Comparison of ENCODE assay signal across 8 cellular contexts in the genomic region with DNA sequence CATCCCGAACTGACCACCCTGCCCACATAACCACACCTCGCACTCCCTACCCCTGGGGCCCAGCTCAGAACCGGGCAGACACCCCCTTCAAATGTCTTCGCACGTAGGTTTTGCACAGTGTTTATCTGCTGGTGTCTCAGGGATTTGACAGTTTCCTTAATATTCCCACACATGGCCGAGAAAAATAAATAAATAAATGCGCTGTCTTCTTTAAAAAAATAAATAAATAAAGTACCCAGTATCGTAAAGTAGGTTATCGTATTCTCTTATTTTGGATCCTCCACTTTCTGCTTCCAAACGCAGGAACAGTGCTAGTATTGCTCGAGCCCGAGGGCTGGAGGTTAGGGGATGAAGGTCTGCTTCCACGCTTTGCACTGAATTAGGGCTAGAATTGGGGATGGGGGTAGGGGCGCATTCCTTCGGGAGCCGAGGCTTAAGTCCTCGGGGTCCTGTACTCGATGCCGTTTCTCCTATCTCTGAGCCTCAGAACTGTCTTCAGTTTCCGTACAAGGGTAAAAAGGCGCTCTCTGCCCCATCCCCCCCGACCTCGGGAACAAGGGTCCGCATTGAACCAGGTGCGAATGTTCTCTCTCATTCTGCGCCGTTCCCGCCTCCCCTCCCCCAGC. TPM values are rescaled to one million over a fixed set of nuclear protein-coding genes. Genes with fewer than 3 reads are reported as not detected.
A peak's percentile ranks its signal among the peaks of the same experiment; 100 is the strongest.
DNase-seq lines count a peak whose midpoint lies in the region; ATAC-seq and TF ChIP-seq lines count a peak whose summit lies in the region.

No MANE protein-coding gene starts in this region.

- POLR2A ChIA-PET in RWPE1 (lab: Yijun Ruan, JAX; ENCODE audit: low non-redundant PET), result interaction anchor here (1.0 kb wide), 1 partner anchor 23 kb away, joined by 3 read pairs; no protein-coding TSS in a partner anchor

- no peak for DNase-seq in cardiac muscle cell (ENCODE audit: low read depth in 1 of 2, low spot score in 1 of 2)
- DNase-seq in left cardiac atrium, result no peak
- peak; percentile 57 for DNase-seq in RWPE1 (ENCODE audit: low spot score)
- DNase-seq in epithelial cell of esophagus (ENCODE audit: low read depth), result no peak
- DNase-seq in NCI-H748 (lab: John Stamatoyannopoulos, UW; ENCODE audit: unreplicated experiment), result no peak
- no peak for DNase-seq in ACHN
- DNase-seq in NCI-H2196 (lab: John Stamatoyannopoulos, UW; ENCODE audit: unreplicated experiment), result no peak

- no peak for TF ChIP-seq CTCF in cardiac muscle cell (IDR thresholded peaks at IDR 0.05; ENCODE audit: low read depth, low read length)
- TF ChIP-seq CTCF in RWPE1 (conservative IDR thresholded peaks at IDR 0.05; ENCODE audit: low read depth), result no peak
- no peak for TF ChIP-seq CTCF in epithelial cell of esophagus (IDR thresholded peaks at IDR 0.05; ENCODE audit: insufficient read depth, low read depth, low read length, missing control alignments)
- TF ChIP-seq CTCF in neutrophil (IDR thresholded peaks at IDR 0.05), result no peak

- H3K27me3 ChIP-seq in cardiac muscle cell (no peaks in the 10 kb centered on the region), neutrophil (no peaks in the 10 kb centered on the region)

- CTCF ChIA-PET in RWPE1 (lab: Yijun Ruan, JAX), result no interaction called here

- intact Hi-C loops in left cardiac atrium (cut with DNase I), result loop anchor here in 1 of 2 donors (5.0 kb wide), 1 partner anchor 101 kb away; the partner anchor contains the start of gene TMED10

- H3K27ac ChIP-seq in cardiac muscle cell (peak overlapping the region; percentile 99), RWPE1 (peak overlapping the region; percentile 97), neutrophil (peak overlapping the region; percentile 99)

- in situ Hi-C loops in ACHN (cut with HindIII; ENCODE audit: low pct_ligation_motif_present, low pct_unique_long_range_greater_than_20kb, low sequenced_read_pairs), result no loop called here

- H3K4me3 ChIP-seq in cardiac muscle cell (peak overlapping the region; percentile 47), epithelial cell of esophagus (ENCODE audit: low read length) (peak overlapping the region; percentile 79), neutrophil (ENCODE audit: low read depth in 1 of 2, low read length in 1 of 2) (peak overlapping the region; percentile 97)

- H3K9me3 ChIP-seq in cardiac muscle cell (ENCODE audit: low read depth), result no peaks in the 10 kb centered on the region
- H3K9me3 ChIP-seq in neutrophil, result peaks cover 7% of the 10 kb centered on the region

- H3K36me3 ChIP-seq in cardiac muscle cell (no peaks in the 10 kb centered on the region), neutrophil (peaks cover 42% of the 10 kb centered on the region)

- H3K4me1 ChIP-seq in cardiac muscle cell (ENCODE audit: low read depth) (peaks cover 9% of the 10 kb centered on the region), neutrophil (ENCODE audit: control insufficient read depth in 1 of 2, insufficient read depth in 1 of 2, low read depth in 1 of 2, low read length in 1 of 2) (peaks cover 71% of the 10 kb centered on the region in 2 experiments)

- no peak for ATAC-seq in left cardiac atrium

RNA-seq across cellular contexts. Expression of gene FOS, which starts 0.7 kb away (rescaled TPM):
- total RNA-seq in cardiac muscle cell (44.3 and 66.0 TPM in 2 replicates), left cardiac atrium (100 to 1,000 TPM in 1 of 2 donors, 10 to 100 TPM in 1; 69.4 to 160 TPM)
- polyA plus RNA-seq in cardiac muscle cell, result 45.3 and 55.3 TPM in 2 replicates

Comparison
In these comparisons a context has a peak if more than half of its experiments do, and no peak if none do; other contexts are left out.
1. H3K4me3 ChIP-seq: peak in every context shown above with its lines; median percentile 97 in neutrophil; 79 in epithelial cell of esophagus; 47 in cardiac muscle cell.